Comparison of ENCODE assay signal across 29 cellular contexts in genomic region chr1:118219438-118219837, GRCh38. TPM values are rescaled to one million over a fixed set of nuclear protein-coding genes. Genes with fewer than 3 reads are reported as not detected.
"Had no signal": no experiment of that assay in that cellular context is flagged by ENCODE, and none has a peak within 500 bp of the region (broad histone marks: within the 10 kb centered on the region; RNA-seq: fewer than 3 reads in every experiment).

No MANE protein-coding gene starts in this region.

- H3K9me3 Mint-ChIP-seq: stimulated activated naive B cell treated with anti-CD40 and anti-IgM and Interleukin-4, amounts not matched to agents 10 μg/mL and 1 μg/mL and 100 μg/mL, for 72 hours; type B pancreatic cell had no signal

- H3K27me3 Mint-ChIP-seq: stimulated activated naive B cell treated with anti-CD40 and anti-IgM and Interleukin-4, amounts not matched to agents 10 μg/mL and 1 μg/mL and 100 μg/mL, for 72 hours; stimulated activated naive CD8-positive, alpha-beta T cell treated with anti-CD3 and anti-CD28 coated beads, Interleukin-15, amount 100 ng/mL, for 72 hours; type B pancreatic cell had no signal

- H3K4me1 Mint-ChIP-seq: stimulated activated effector memory CD8-positive, alpha-beta T cell treated with anti-CD3 and anti-CD28 coated beads, Interleukin-12 subunit alpha, Interleukin-12 subunit beta, amount 100 ng/mL, for 72 hours; stimulated activated memory B cell treated with anti-CD40 and anti-IgM and Interleukin-4, amounts not matched to agents 10 μg/mL and 1 μg/mL and 100 μg/mL, for 72 hours; stimulated activated naive B cell treated with anti-CD40 and anti-IgM and Interleukin-4, amounts not matched to agents 10 μg/mL and 1 μg/mL and 100 μg/mL, for 72 hours; stimulated activated naive CD8-positive, alpha-beta T cell treated with anti-CD3 and anti-CD28 coated beads, Interleukin-15, amount 100 ng/mL, for 72 hours had no signal

- H3K4me1 ChIP-seq: stomach, suprapubic skin, testis, thyroid gland, tibial artery, tibial nerve, transverse colon, upper lobe of left lung, upper lobe of right lung, uterus, vagina had no signal

- H3K36me3 ChIP-seq: stomach, suprapubic skin, thoracic aorta, thyroid gland, tibial artery, tibial nerve, transverse colon, upper lobe of left lung, upper lobe of right lung, uterus, vagina had no signal

- H3K36me3 Mint-ChIP-seq: stimulated activated effector memory CD8-positive, alpha-beta T cell treated with anti-CD3 and anti-CD28 coated beads, Interleukin-12 subunit alpha, Interleukin-12 subunit beta, amount 100 ng/mL, for 72 hours; stimulated activated memory B cell treated with anti-CD40 and anti-IgM and Interleukin-4, amounts not matched to agents 10 μg/mL and 1 μg/mL and 100 μg/mL, for 72 hours; stimulated activated naive B cell treated with anti-CD40 and anti-IgM and Interleukin-4, amounts not matched to agents 10 μg/mL and 1 μg/mL and 100 μg/mL, for 72 hours; type B pancreatic cell had no signal

- H3K27me3 ChIP-seq: stomach, suprapubic skin, testis, thyroid gland, tibial artery, tibial nerve, transverse colon, upper lobe of left lung, upper lobe of right lung, uterus, vagina had no signal

- DNase-seq: stimulated activated CD4-positive, alpha-beta T cell treated with anti-CD3 and anti-CD28 coated beads, Interleukin-2, amount 100 ng/mL, for 48 hours; stimulated activated CD4-positive, alpha-beta T cell treated with anti-CD3 and anti-CD28 coated beads, Interleukin-4, amount 100 ng/mL, for 1 hour; stimulated activated CD4-positive, alpha-beta T cell treated with anti-CD3 and anti-CD28 coated beads, Interleukin-4, amount 100 ng/mL, for 24 hours; stimulated activated CD4-positive, alpha-beta T cell treated with anti-CD3 and anti-CD28 coated beads, Interleukin-4, amount 100 ng/mL, for 4 hours; stimulated activated CD8-positive, alpha-beta memory T cell treated with anti-CD3 and anti-CD28 coated beads, Interleukin-4, amount 100 ng/mL, for 48 hours; stimulated activated naive B cell treated with anti-CD40 and anti-IgM and Interleukin-4, amounts not matched to agents 10 μg/mL and 1 μg/mL and 100 μg/mL, for 72 hours; stimulated activated naive CD4-positive, alpha-beta T cell; stimulated activated naive CD4-positive, alpha-beta T cell treated with Interleukin-2 at 50 U/mL for 16 hours; stimulated activated naive CD8-positive, alpha-beta T cell treated with anti-CD3 and anti-CD28 coated beads, Interleukin-15, amount 100 ng/mL, for 72 hours; stimulated activated naive CD8-positive, alpha-beta T cell treated with anti-CD3 and anti-CD28 coated beads, Interleukin-15, Interleukin-2, amounts not matched to agents 100 U/mL and 50 U/mL, for 24 hours; stomach; substantia nigra; testis; thyroid gland; tibial artery; transverse colon; trophoblast cell; upper lobe of left lung; upper lobe of right lung; uterus had no signal

- H3K27ac Mint-ChIP-seq: stimulated activated effector memory CD8-positive, alpha-beta T cell treated with anti-CD3 and anti-CD28 coated beads, Interleukin-12 subunit alpha, Interleukin-12 subunit beta, amount 100 ng/mL, for 72 hours; stimulated activated memory B cell treated with anti-CD40 and anti-IgM and Interleukin-4, amounts not matched to agents 10 μg/mL and 1 μg/mL and 100 μg/mL, for 72 hours; stimulated activated naive B cell treated with anti-CD40 and anti-IgM and Interleukin-4, amounts not matched to agents 10 μg/mL and 1 μg/mL and 100 μg/mL, for 72 hours; stimulated activated naive CD8-positive, alpha-beta T cell treated with anti-CD3 and anti-CD28 coated beads, Interleukin-15, amount 100 ng/mL, for 72 hours; stimulated activated naive CD8-positive, alpha-beta T cell treated with anti-CD3 and anti-CD28 coated beads, Interleukin-15, Interleukin-2, amounts not matched to agents 100 ng/mL and 50 ng/mL, for 24 hours; type B pancreatic cell had no signal

- FAIRE-seq: urothelium cell line had no signal

- H3K9me3 ChIP-seq: stomach, suprapubic skin, testis, thoracic aorta, thyroid gland, tibial artery, tibial nerve, transverse colon, upper lobe of left lung, upper lobe of right lung, uterus, vagina had no signal

- ATAC-seq: stimulated activated effector memory CD8-positive, alpha-beta T cell treated with anti-CD3 and anti-CD28 coated beads, Interleukin-12 subunit alpha, Interleukin-12 subunit beta, amount 100 ng/mL, for 72 hours; stimulated activated memory B cell treated with anti-CD40 and anti-IgM and Interleukin-4, amounts not matched to agents 10 μg/mL and 1 μg/mL and 100 μg/mL, for 72 hours; stimulated activated naive B cell treated with anti-CD40 and anti-IgM and Interleukin-4, amounts not matched to agents 10 μg/mL and 1 μg/mL and 100 μg/mL, for 72 hours; stimulated activated naive CD8-positive, alpha-beta T cell treated with anti-CD3 and anti-CD28 coated beads, Interleukin-15, amount 100 ng/mL, for 72 hours; stimulated activated naive CD8-positive, alpha-beta T cell treated with anti-CD3 and anti-CD28 coated beads, Interleukin-15, Interleukin-2, amounts not matched to agents 100 U/mL and 50 U/mL, for 24 hours; upper lobe of right lung had no signal

- H3K27ac ChIP-seq: stomach, suprapubic skin, testis, thoracic aorta, thyroid gland, tibial artery, tibial nerve, transverse colon, upper lobe of left lung, upper lobe of right lung, uterus, vagina had no signal

- H3K4me3 Mint-ChIP-seq: stimulated activated effector memory CD8-positive, alpha-beta T cell treated with anti-CD3 and anti-CD28 coated beads, Interleukin-12 subunit alpha, Interleukin-12 subunit beta, amount 100 ng/mL, for 72 hours; stimulated activated memory B cell treated with anti-CD40 and anti-IgM and Interleukin-4, amounts not matched to agents 10 μg/mL and 1 μg/mL and 100 μg/mL, for 72 hours; stimulated activated naive B cell treated with anti-CD40 and anti-IgM and Interleukin-4, amounts not matched to agents 10 μg/mL and 1 μg/mL and 100 μg/mL, for 72 hours; stimulated activated naive CD8-positive, alpha-beta T cell treated with anti-CD3 and anti-CD28 coated beads, Interleukin-15, amount 100 ng/mL, for 72 hours; stimulated activated naive CD8-positive, alpha-beta T cell treated with anti-CD3 and anti-CD28 coated beads, Interleukin-15, Interleukin-2, amounts not matched to agents 100 ng/mL and 50 ng/mL, for 24 hours; type B pancreatic cell had no signal

- H3K4me3 ChIP-seq: stomach, suprapubic skin, testis, thoracic aorta, thyroid gland, tibial artery, tibial nerve, transverse colon, upper lobe of left lung, upper lobe of right lung, uterus, vagina had no signal

RNA-seq across cellular contexts. Expression of gene SPAG17, which starts 34.4 kb away (rescaled TPM):
- total RNA-seq: thoracic aorta, transverse colon had no signal
